1 cellular context compared by ENCODE assay signal in the genomic region with DNA sequence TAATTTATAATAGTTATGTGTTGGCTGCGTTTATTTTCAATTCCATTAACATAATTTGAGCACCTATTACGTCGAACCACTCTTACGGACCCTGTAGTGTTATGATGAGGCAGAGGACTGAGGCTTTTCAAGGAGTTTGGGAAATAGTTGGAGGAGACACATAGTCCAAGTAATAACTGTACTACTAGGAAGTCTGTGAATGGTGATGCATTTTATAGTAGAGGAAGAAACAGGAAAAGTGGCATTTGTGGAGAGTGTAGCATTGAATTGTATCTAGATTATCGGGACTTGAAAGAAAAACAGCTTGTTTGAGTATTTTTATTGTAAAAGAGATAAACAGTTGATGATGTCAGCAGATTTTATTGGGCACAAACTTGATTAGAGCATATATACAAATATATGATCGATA.
A peak's percentile ranks its signal among the peaks of the same experiment; 100 is the strongest.
TF ChIP-seq lines count a peak whose summit lies in the region.

No MANE protein-coding gene starts in this region.

TF ChIP-seq in HepG2, 621 proteins besides CTCF, POLR2A, EP300 and RAD21 (continued from another document):
- TF ChIP-seq, protein P1, sequence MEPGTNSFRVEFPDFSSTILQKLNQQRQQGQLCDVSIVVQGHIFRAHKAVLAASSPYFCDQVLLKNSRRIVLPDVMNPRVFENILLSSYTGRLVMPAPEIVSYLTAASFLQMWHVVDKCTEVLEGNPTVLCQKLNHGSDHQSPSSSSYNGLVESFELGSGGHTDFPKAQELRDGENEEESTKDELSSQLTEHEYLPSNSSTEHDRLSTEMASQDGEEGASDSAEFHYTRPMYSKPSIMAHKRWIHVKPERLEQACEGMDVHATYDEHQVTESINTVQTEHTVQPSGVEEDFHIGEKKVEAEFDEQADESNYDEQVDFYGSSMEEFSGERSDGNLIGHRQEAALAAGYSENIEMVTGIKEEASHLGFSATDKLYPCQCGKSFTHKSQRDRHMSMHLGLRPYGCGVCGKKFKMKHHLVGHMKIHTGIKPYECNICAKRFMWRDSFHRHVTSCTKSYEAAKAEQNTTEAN (CRISPR knock-in tag; conservative IDR thresholded peaks at IDR 0.05), result 0 out of 2 replicates have a peak, but pooled peaks have one; percentile 33
- TF ChIP-seq ZNF839 (CRISPR knock-in tag; IDR thresholded peaks at IDR 0.05; ENCODE audit: borderline replicate concordance) (no peak), SSRP1 (CRISPR knock-in tag; IDR thresholded peaks at IDR 0.05) (0 out of 2 replicates have a peak, but pooled peaks have one; percentile 54), MAFF (IDR thresholded peaks at IDR 0.05; ENCODE audit: low read depth, low read length) (peak; percentile 97), SATB2 (CRISPR knock-in tag; IDR thresholded peaks at IDR 0.05) (0 out of 2 replicates have a peak, but pooled peaks have one; percentile 38), MAFK (conservative IDR thresholded peaks at IDR 0.05 in 1 of 2, IDR thresholded peaks at IDR 0.05 in 1 of 2; ENCODE audit: low read length in 2 of 2) (peak; percentile 98 to 99), TP53 (CRISPR knock-in tag; conservative IDR thresholded peaks at IDR 0.05) (no peak), RFX5 (IDR thresholded peaks at IDR 0.05; ENCODE audit: low read depth, low read length) (peak; percentile 57; the same call in 1 of the 2 replicates)
- TF ChIP-seq, protein P2, sequence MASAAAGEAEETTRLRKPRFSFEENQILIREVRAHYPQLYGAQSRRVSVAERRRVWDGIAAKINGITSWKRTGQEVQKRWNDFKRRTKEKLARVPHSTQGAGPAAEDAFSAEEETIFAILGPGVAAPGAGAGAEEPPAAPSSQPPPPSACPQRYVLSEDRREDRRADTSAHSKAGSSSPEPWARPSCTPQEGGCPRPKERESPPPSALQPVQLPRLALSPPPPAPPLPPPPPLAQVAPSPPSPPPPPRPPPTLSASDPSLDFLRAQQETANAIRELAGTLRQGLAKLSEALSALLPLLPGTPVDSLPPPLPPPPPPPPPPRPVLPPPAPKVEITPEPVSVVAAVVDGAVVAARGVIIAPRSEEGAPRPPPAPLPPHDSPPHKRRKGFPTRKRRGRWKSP (CRISPR knock-in tag; IDR thresholded peaks at IDR 0.05), result 0 out of 2 replicates have a peak, but pooled peaks have one; percentile 2
- TF ChIP-seq, protein P3, sequence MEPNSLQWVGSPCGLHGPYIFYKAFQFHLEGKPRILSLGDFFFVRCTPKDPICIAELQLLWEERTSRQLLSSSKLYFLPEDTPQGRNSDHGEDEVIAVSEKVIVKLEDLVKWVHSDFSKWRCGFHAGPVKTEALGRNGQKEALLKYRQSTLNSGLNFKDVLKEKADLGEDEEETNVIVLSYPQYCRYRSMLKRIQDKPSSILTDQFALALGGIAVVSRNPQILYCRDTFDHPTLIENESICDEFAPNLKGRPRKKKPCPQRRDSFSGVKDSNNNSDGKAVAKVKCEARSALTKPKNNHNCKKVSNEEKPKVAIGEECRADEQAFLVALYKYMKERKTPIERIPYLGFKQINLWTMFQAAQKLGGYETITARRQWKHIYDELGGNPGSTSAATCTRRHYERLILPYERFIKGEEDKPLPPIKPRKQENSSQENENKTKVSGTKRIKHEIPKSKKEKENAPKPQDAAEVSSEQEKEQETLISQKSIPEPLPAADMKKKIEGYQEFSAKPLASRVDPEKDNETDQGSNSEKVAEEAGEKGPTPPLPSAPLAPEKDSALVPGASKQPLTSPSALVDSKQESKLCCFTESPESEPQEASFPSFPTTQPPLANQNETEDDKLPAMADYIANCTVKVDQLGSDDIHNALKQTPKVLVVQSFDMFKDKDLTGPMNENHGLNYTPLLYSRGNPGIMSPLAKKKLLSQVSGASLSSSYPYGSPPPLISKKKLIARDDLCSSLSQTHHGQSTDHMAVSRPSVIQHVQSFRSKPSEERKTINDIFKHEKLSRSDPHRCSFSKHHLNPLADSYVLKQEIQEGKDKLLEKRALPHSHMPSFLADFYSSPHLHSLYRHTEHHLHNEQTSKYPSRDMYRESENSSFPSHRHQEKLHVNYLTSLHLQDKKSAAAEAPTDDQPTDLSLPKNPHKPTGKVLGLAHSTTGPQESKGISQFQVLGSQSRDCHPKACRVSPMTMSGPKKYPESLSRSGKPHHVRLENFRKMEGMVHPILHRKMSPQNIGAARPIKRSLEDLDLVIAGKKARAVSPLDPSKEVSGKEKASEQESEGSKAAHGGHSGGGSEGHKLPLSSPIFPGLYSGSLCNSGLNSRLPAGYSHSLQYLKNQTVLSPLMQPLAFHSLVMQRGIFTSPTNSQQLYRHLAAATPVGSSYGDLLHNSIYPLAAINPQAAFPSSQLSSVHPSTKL (CRISPR knock-in tag; IDR thresholded peaks at IDR 0.05), result no peak
